16 cellular contexts compared by ENCODE assay signal in the genomic region with DNA sequence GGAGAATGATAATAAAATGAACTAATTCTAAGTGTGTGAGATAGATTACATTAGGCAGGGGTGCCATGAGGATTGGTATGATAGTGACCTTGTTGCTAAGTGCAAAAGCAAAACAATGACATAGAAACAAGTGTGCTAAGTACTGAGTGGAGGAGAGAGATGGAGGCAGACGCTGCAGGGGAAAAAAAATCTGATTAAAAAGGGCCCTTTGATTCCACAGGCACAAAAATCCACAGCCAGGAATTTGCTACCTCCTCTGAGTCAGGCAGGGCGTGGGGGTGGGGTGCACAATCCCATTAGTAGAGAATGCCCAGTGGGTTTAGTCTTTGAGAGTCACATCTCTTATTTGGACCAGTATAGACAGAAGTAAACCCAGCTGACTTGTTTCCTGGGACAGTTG. TPM values are rescaled to one million over a fixed set of nuclear protein-coding genes. Genes with fewer than 3 reads are reported as not detected.
A peak's percentile ranks its signal among the peaks of the same experiment; 100 is the strongest.
DNase-seq lines count a peak whose midpoint lies in the region; ATAC-seq, FAIRE-seq and TF ChIP-seq lines count a peak whose summit lies in the region.
"Had no signal": no experiment of that assay in that cellular context is flagged by ENCODE, and none has a peak within 500 bp of the region (broad histone marks: within the 10 kb centered on the region; RNA-seq: fewer than 3 reads in every experiment).

A gene with protein sequence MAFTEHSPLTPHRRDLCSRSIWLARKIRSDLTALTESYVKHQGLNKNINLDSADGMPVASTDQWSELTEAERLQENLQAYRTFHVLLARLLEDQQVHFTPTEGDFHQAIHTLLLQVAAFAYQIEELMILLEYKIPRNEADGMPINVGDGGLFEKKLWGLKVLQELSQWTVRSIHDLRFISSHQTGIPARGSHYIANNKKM (plus strand): TSS at position 322 of the 400 bp plus-strand sequence. CDS start 88 bp downstream, outside the sequence.

- ATAC-seq in stimulated activated naive CD8-positive, alpha-beta T cell treated with anti-CD3 and anti-CD28 coated beads, Interleukin-15, Interleukin-2, amounts not matched to agents 100 U/mL and 50 U/mL, for 24 hours, result no peak
- ATAC-seq in activated naive CD8-positive, alpha-beta T cell treated with anti-CD3 and anti-CD28 coated beads, Interleukin-2, amount 50 U/mL, for 24 hours, result no peak
- ATAC-seq in GM21737 (IDR thresholded peaks at IDR 0.05; ENCODE audit: unreplicated experiment), result no peak

- H2AFZ ChIP-seq in keratinocyte (ENCODE audit: control insufficient read depth, low read length), result no peak within 1 kb of the TSS

- dilution Hi-C loops in keratinocyte (cut with MboI; ENCODE audit: extremely low pct_ligation_motif_present, low sequenced_read_pairs), result no loop called here

- TF ChIP-seq CTCF in keratinocyte (optimal IDR thresholded peaks at IDR 0.05 in 1 of 3, IDR thresholded peaks at IDR 0.05 in 1 of 3, conservative IDR thresholded peaks at IDR 0.05 in 1 of 3; ENCODE audit: extremely low read depth in 1 of 3, insufficient read depth in 2 of 3, low read length in 3 of 3) (no peak), GM10266 (IDR thresholded peaks at IDR 0.05; ENCODE audit: control insufficient read depth, insufficient read depth, low read depth, missing control alignments) (no peak)

- peak within 1 kb of the TSS; percentile 53 for H3K4me2 ChIP-seq in keratinocyte (ENCODE audit: control insufficient read depth, extremely low read depth, insufficient read depth, low read depth, low read length)

- peaks cover 4% of the 10 kb centered on the region for H3K79me2 ChIP-seq in keratinocyte (ENCODE audit: control insufficient read depth, insufficient read depth, low read length)

- no peaks in the 10 kb centered on the region for H4K20me1 ChIP-seq in keratinocyte (ENCODE audit: control insufficient read depth, extremely low read depth, insufficient read depth, low read length)

- no peak for DNase-seq in stimulated activated naive CD8-positive, alpha-beta T cell treated with anti-CD3 and anti-CD28 coated beads, Interleukin-15, Interleukin-2, amounts not matched to agents 100 U/mL and 50 U/mL, for 24 hours
- no peak for DNase-seq in activated naive CD8-positive, alpha-beta T cell treated with anti-CD3 and anti-CD28 coated beads, Interleukin-2, amount 50 U/mL, for 24 hours
- DNase-seq in keratinocyte (ENCODE audit: low read depth, low spot score) (no peak), KG1 (lab: John Stamatoyannopoulos, UW) (no peak), NCI-H2107 (lab: John Stamatoyannopoulos, UW) (no peak), GM10266 (ENCODE audit: extremely low spot score) (no peak)
- DNase-seq: COR-L47; HCEC 1CT; islet precursor cell; Kasumi-1; NCI-H524; occipital lobe; stimulated activated CD4-positive, alpha-beta T cell treated with anti-CD3 and anti-CD28 coated beads, Interleukin-2, amount 100 ng/mL, for 48 hours; testis had no signal

- no peaks in the 10 kb centered on the region for H3K9me3 ChIP-seq in keratinocyte (ENCODE audit: control insufficient read depth, low read depth, low read length)
- H3K9me3 ChIP-seq: testis had no signal

- no peak within 1 kb of the TSS for H3K4me3 Mint-ChIP-seq in stimulated activated naive CD8-positive, alpha-beta T cell treated with anti-CD3 and anti-CD28 coated beads, Interleukin-15, Interleukin-2, amounts not matched to agents 100 ng/mL and 50 ng/mL, for 24 hours
- no peak within 1 kb of the TSS for H3K4me3 Mint-ChIP-seq in activated naive CD8-positive, alpha-beta T cell treated with anti-CD3 and anti-CD28 coated beads, Interleukin-2, amount 50 U/mL, for 24 hours

- H3K9me3 Mint-ChIP-seq in stimulated activated naive CD8-positive, alpha-beta T cell treated with anti-CD3 and anti-CD28 coated beads, Interleukin-15, Interleukin-2, amounts not matched to agents 100 ng/mL and 50 ng/mL, for 24 hours, result no peaks in the 10 kb centered on the region
- no peaks in the 10 kb centered on the region for H3K9me3 Mint-ChIP-seq in activated naive CD8-positive, alpha-beta T cell treated with anti-CD3 and anti-CD28 coated beads, Interleukin-2, amount 50 U/mL, for 24 hours

- no peak within 1 kb of the TSS for H3K9ac ChIP-seq in keratinocyte (ENCODE audit: control insufficient read depth, extremely low read depth, insufficient read depth, low read length)

- H3K27me3 ChIP-seq in keratinocyte (ENCODE audit: control insufficient read depth, extremely low read depth, insufficient read depth, low read length), result no peaks in the 10 kb centered on the region
- H3K27me3 ChIP-seq: testis had no signal

- peaks cover 14 to 28% of the 10 kb centered on the region in 2 experiments for H3K36me3 ChIP-seq in keratinocyte (ENCODE audit: control insufficient read depth in 2 of 2, extremely low read depth in 1 of 2, insufficient read depth in 2 of 2, low read length in 2 of 2)

- H3K9me1 ChIP-seq in keratinocyte (ENCODE audit: control insufficient read depth, extremely low read depth, insufficient read depth, low read length), result no peaks in the 10 kb centered on the region

- no peak for FAIRE-seq in keratinocyte (lab: Jason Lieb, UNC)

- H3K4me1 Mint-ChIP-seq in stimulated activated naive CD8-positive, alpha-beta T cell treated with anti-CD3 and anti-CD28 coated beads, Interleukin-15, Interleukin-2, amounts not matched to agents 100 ng/mL and 50 ng/mL, for 24 hours (ENCODE audit: low read depth), result peaks cover 29% of the 10 kb centered on the region
- peaks cover 19% of the 10 kb centered on the region for H3K4me1 Mint-ChIP-seq in activated naive CD8-positive, alpha-beta T cell treated with anti-CD3 and anti-CD28 coated beads, Interleukin-2, amount 50 U/mL, for 24 hours

- H3K4me3 ChIP-seq in keratinocyte (ENCODE audit: control insufficient read depth in 2 of 3, extremely low read depth in 1 of 3, insufficient read depth in 2 of 3, low read depth in 1 of 3, low read length in 3 of 3), result peak within 1 kb of the TSS in 2 of 3 experiments; percentile 1 to 5
- H3K4me3 ChIP-seq: testis had no signal

- peaks cover 79% of the 10 kb centered on the region for H3K36me3 Mint-ChIP-seq in stimulated activated naive CD8-positive, alpha-beta T cell treated with anti-CD3 and anti-CD28 coated beads, Interleukin-15, Interleukin-2, amounts not matched to agents 100 ng/mL and 50 ng/mL, for 24 hours (ENCODE audit: low read depth)
- H3K36me3 Mint-ChIP-seq in activated naive CD8-positive, alpha-beta T cell treated with anti-CD3 and anti-CD28 coated beads, Interleukin-2, amount 50 U/mL, for 24 hours (ENCODE audit: low read depth), result peaks cover 66% of the 10 kb centered on the region

- peak within 1 kb of the TSS; percentile 52 for H3K27ac Mint-ChIP-seq in stimulated activated naive CD8-positive, alpha-beta T cell treated with anti-CD3 and anti-CD28 coated beads, Interleukin-15, Interleukin-2, amounts not matched to agents 100 ng/mL and 50 ng/mL, for 24 hours
- peak within 1 kb of the TSS; percentile 1 for H3K27ac Mint-ChIP-seq in activated naive CD8-positive, alpha-beta T cell treated with anti-CD3 and anti-CD28 coated beads, Interleukin-2, amount 50 U/mL, for 24 hours

- peak within 1 kb of the TSS; percentile 44 for H3K27ac ChIP-seq in keratinocyte (ENCODE audit: control insufficient read depth, insufficient read depth, low read length)

- H3K4me1 ChIP-seq in keratinocyte (ENCODE audit: control insufficient read depth, extremely low read depth, insufficient read depth, low read length), result peaks cover 46% of the 10 kb centered on the region

- H3K27me3 Mint-ChIP-seq in stimulated activated naive CD8-positive, alpha-beta T cell treated with anti-CD3 and anti-CD28 coated beads, Interleukin-15, Interleukin-2, amounts not matched to agents 100 ng/mL and 50 ng/mL, for 24 hours, result no peaks in the 10 kb centered on the region
- H3K27me3 Mint-ChIP-seq in activated naive CD8-positive, alpha-beta T cell treated with anti-CD3 and anti-CD28 coated beads, Interleukin-2, amount 50 U/mL, for 24 hours, result no peaks in the 10 kb centered on the region

RNA-seq across cellular contexts. Expression of the gene that starts here (rescaled TPM):
- 0.96 to 1.9 TPM (median 1.3 TPM) in 3 replicates for polyA plus RNA-seq in keratinocyte
- polyA plus RNA-seq in keratinocyte (2011; ENCODE audit: low read depth), result 0.14 TPM
- 0.58 and 0.79 TPM in 2 replicates for polyA plus RNA-seq in keratinocyte (2011; cell fraction: cytosol; rRNA removed)
- 2.7 and 3.2 TPM in 2 replicates for polyA plus RNA-seq in keratinocyte (2011; cell fraction: nucleus; rRNA removed)
- 1.0 and 1.2 TPM in 2 replicates for polyA plus RNA-seq in keratinocyte (2012; ENCODE audit: low replicate concordance)
- 1.4 to 8.4 TPM (median 2.8 TPM) in 3 replicates for polyA minus RNA-seq in keratinocyte
- polyA minus RNA-seq in keratinocyte (2011; cell fraction: cytosol; rRNA and poly(A)+ RNA removed), result not detected
- polyA minus RNA-seq in keratinocyte (2011; cell fraction: nucleus; rRNA and poly(A)+ RNA removed), result 4.9 and 6.8 TPM in 2 replicates
